In the genomic region with DNA sequence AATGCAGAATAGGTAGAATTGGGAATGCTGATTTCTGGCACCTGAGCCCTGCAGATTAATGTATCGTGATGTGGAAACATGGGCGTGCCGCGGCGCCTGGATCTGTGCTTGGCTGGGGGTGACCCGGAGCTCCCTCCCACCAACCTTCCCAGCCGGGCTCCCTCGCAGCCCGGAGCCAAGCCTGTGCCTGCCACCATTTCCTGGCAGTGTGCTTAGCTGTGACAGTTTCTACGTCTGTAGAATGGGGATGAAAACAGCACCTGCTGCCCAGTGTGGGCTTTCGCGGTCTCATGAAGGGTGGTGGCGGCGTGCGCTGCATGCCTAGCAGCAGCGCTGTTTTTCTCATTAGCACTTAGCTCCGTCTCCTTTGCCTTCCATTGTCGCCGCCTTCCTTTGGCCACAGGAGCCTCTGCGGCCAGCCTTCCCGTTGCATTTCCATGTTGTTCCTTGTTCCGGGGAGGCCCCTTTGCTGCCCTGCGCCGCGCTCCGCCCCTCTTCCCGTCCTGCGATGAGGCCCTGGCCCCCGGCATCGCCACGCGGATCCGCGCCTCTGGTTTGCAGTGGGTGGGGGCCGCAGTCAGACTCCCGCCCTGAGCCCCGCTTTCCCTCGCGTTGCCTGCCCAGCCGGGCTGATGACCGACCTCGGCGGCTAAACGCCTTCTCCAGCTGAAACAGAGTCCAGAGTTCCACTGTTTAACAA, we compare ENCODE assay signal across 32 cellular contexts.
A peak's percentile ranks its signal among the peaks of the same experiment; 100 is the strongest.
DNase-seq lines count a peak whose midpoint lies in the region; ATAC-seq, FAIRE-seq and TF ChIP-seq lines count a peak whose summit lies in the region.
"Had no signal": no experiment of that assay in that cellular context is flagged by ENCODE, and none has a peak within 500 bp of the region (broad histone marks: within the 10 kb centered on the region; RNA-seq: fewer than 3 reads in every experiment).

No MANE protein-coding gene starts in this region.

- WGBS in mammary epithelial cell (ENCODE audit: low coverage, missing lambda C conversion rate): 39% methylated on average over 30 of the region's 44 CpGs
- WGBS in HepG2 (ENCODE audit: low lambda C conversion rate): 97% methylated on average over 43 of the region's 44 CpGs

- TF ChIP-seq CTCF in mammary epithelial cell (conservative IDR thresholded peaks at IDR 0.05 in 1 of 2, IDR thresholded peaks at IDR 0.05 in 1 of 2; ENCODE audit: extremely low read depth in 1 of 2, insufficient read depth in 1 of 2, low read depth in 1 of 2, low read length in 2 of 2) (no peak), MCF 10A (IDR thresholded peaks at IDR 0.05; ENCODE audit: unreplicated experiment) (no peak), choroid plexus epithelial cell (conservative IDR thresholded peaks at IDR 0.05; ENCODE audit: low read depth, low read length) (no peak), HepG2 (CRISPR knock-in tag; IDR thresholded peaks at IDR 0.05) (no peak)

- peaks cover 27% of the 10 kb centered on the region for H3K36me3 ChIP-seq in mammary epithelial cell (ENCODE audit: insufficient read depth, low read length)
- H3K36me3 ChIP-seq in HepG2 (replicated peaks in 1 of 2; ENCODE audit: control insufficient read depth in 1 of 2, insufficient read depth in 2 of 2, low read length in 2 of 2): peaks cover 19 to 81% of the 10 kb centered on the region in 2 experiments

- peak overlapping the region; percentile 79 for H3K4me2 ChIP-seq in mammary epithelial cell (ENCODE audit: insufficient read depth, low read depth, low read length)
- no peak overlapping the region for H3K4me2 ChIP-seq in HepG2 (ENCODE audit: low read depth, low read length)
- H3K4me2 ChIP-seq: smooth muscle cell had no signal

- H3K36me3 Mint-ChIP-seq in MCF 10A (ENCODE audit: insufficient read depth, unreplicated experiment): peaks cover 63% of the 10 kb centered on the region

- H3K27ac Mint-ChIP-seq in MCF 10A (ENCODE audit: low read depth, unreplicated experiment): no peak overlapping the region
- H3K27ac Mint-ChIP-seq: activated CD4-positive, alpha-beta T cell treated with anti-CD3 and anti-CD28 coated beads for 36 hours; activated CD8-positive, alpha-beta T cell treated with anti-CD3 and anti-CD28 coated beads for 36 hours; CD4-positive, alpha-beta T cell; effector memory CD8-positive, alpha-beta T cell; HFFc6; nephron progenitor cell had no signal

- peaks cover 20% of the 10 kb centered on the region for H3K4me1 ChIP-seq in mammary epithelial cell (ENCODE audit: insufficient read depth, low read length)
- H3K4me1 ChIP-seq in HepG2 (ENCODE audit: insufficient read depth, low read length): no peaks in the 10 kb centered on the region
- H3K4me1 ChIP-seq: pancreas had no signal

- H3K4me3 ChIP-seq in mammary epithelial cell (replicated peaks in 1 of 3; ENCODE audit: insufficient read depth in 1 of 3, low read depth in 2 of 3, low read length in 3 of 3) (peak overlapping the region in 2 of 3 experiments; percentile 22 to 37), choroid plexus epithelial cell (ENCODE audit: low read depth, low read length) (peak overlapping the region; percentile 25), HepG2 (replicated peaks in 1 of 3; ENCODE audit: insufficient read depth in 1 of 3, low read depth in 2 of 3, low read length in 3 of 3) (no peak overlapping the region)
- H3K4me3 ChIP-seq: MG63, pancreas, smooth muscle cell had no signal

- no peaks in the 10 kb centered on the region for H3K27me3 Mint-ChIP-seq in MCF 10A (ENCODE audit: insufficient read depth, unreplicated experiment)
- H3K27me3 Mint-ChIP-seq: activated CD4-positive, alpha-beta T cell treated with anti-CD3 and anti-CD28 coated beads for 36 hours; activated CD8-positive, alpha-beta T cell treated with anti-CD3 and anti-CD28 coated beads for 36 hours; activated T-helper 17 cell treated with anti-CD3 and anti-CD28 coated beads, Interleukin-2, amount 50 U/mL, for 72 hours; CD4-positive, alpha-beta T cell; effector memory CD8-positive, alpha-beta T cell had no signal

- no peak overlapping the region for H3K4me3 Mint-ChIP-seq in MCF 10A (ENCODE audit: unreplicated experiment)
- H3K4me3 Mint-ChIP-seq: activated CD4-positive, alpha-beta T cell treated with anti-CD3 and anti-CD28 coated beads for 36 hours; activated CD8-positive, alpha-beta T cell treated with anti-CD3 and anti-CD28 coated beads for 36 hours; activated T-helper 17 cell treated with anti-CD3 and anti-CD28 coated beads, Interleukin-2, amount 50 U/mL, for 72 hours; CD4-positive, alpha-beta T cell; effector memory CD8-positive, alpha-beta T cell; HFFc6; nephron progenitor cell had no signal

- BruUV-seq in mammary epithelial cell (replicated peaks; lab: Mats Ljungman, UMichigan) (no TSS peak), MCF 10A (replicated peaks; lab: Mats Ljungman, UMichigan) (no TSS peak), HepG2 (replicated peaks; lab: Mats Ljungman, UMichigan) (no TSS peak)

- POLR2A ChIA-PET in MCF 10A (lab: Yijun Ruan, JAX) (interaction anchor here (0.6 to 2.2 kb wide), 5 partner anchors 8 to 84 kb away, joined by 3 to 12 read pairs (median 3); a partner anchor contains a TSS), HepG2 (lab: Yijun Ruan, JAX) (no interaction called here)

- TF ChIP-seq RAD21 in HepG2 (CRISPR knock-in tag; IDR thresholded peaks at IDR 0.05): no peak

- H3K9me3 ChIP-seq in mammary epithelial cell (replicated peaks; ENCODE audit: insufficient read depth, low read length) (no peaks in the 10 kb centered on the region), HepG2 (ENCODE audit: low read length) (no peaks in the 10 kb centered on the region)
- H3K9me3 ChIP-seq: MG63, pancreas had no signal

- no peak for TF ChIP-seq EP300 in HepG2 (IDR thresholded peaks at IDR 0.05; ENCODE audit: low read depth in 2 of 2, low read length in 2 of 2)
- TF ChIP-seq EP300 in HepG2 (CRISPR knock-in tag; IDR thresholded peaks at IDR 0.05; ENCODE audit: borderline replicate concordance): no peak

- in situ Hi-C loops in mammary epithelial cell (cut with MboI; ENCODE audit: low sequenced_read_pairs in 2 of 2) (no loop called here), HepG2 (cut with HindIII; ENCODE audit: extremely low pct_ligation_motif_present, low pct_unique_long_range_greater_than_20kb) (no loop called here)

- H3K9ac ChIP-seq in mammary epithelial cell (ENCODE audit: insufficient read depth, low read length) (no peak overlapping the region), HepG2 (ENCODE audit: insufficient read depth, low read depth, low read length) (no peak overlapping the region)

- H3K27me3 ChIP-seq in mammary epithelial cell (ENCODE audit: insufficient read depth, low read length): no peaks in the 10 kb centered on the region
- no peaks in the 10 kb centered on the region for H3K27me3 ChIP-seq in HepG2 (ENCODE audit: control insufficient read depth in 1 of 2, insufficient read depth in 2 of 2, low read length in 2 of 2)
- H3K27me3 ChIP-seq: MG63, pancreas had no signal

- H3K27ac ChIP-seq in mammary epithelial cell (ENCODE audit: insufficient read depth, low read depth, low read length): no peak overlapping the region
- no peak overlapping the region for H3K27ac ChIP-seq in HepG2 (ENCODE audit: extremely low read length, insufficient read depth, low read length)
- H3K27ac ChIP-seq: 22Rv1, pancreas had no signal

- H4K20me1 ChIP-seq in mammary epithelial cell (ENCODE audit: insufficient read depth, low read length) (no peaks in the 10 kb centered on the region), HepG2 (ENCODE audit: insufficient read depth, low read length) (no peaks in the 10 kb centered on the region)

- H2AFZ ChIP-seq in mammary epithelial cell (ENCODE audit: low read depth, low read length) (peak overlapping the region; percentile 66), HepG2 (ENCODE audit: low read length) (no peak overlapping the region)

- no peak for FAIRE-seq in HepG2 (lab: Jason Lieb, UNC)
- no peak for FAIRE-seq in frontal cortex (lab: Jason Lieb, UNC)
- FAIRE-seq: pancreas had no signal

- H3K79me2 ChIP-seq in mammary epithelial cell (ENCODE audit: insufficient read depth, low read length): peaks cover 31% of the 10 kb centered on the region
- no peaks in the 10 kb centered on the region for H3K79me2 ChIP-seq in HepG2 (ENCODE audit: insufficient read depth, low read length)

- no peaks in the 10 kb centered on the region for H3K9me3 Mint-ChIP-seq in MCF 10A (ENCODE audit: unreplicated experiment)
- H3K9me3 Mint-ChIP-seq: activated CD8-positive, alpha-beta T cell treated with anti-CD3 and anti-CD28 coated beads for 36 hours; activated T-helper 17 cell treated with anti-CD3 and anti-CD28 coated beads, Interleukin-2, amount 50 U/mL, for 72 hours; CD4-positive, alpha-beta T cell; effector memory CD8-positive, alpha-beta T cell; HFFc6; nephron progenitor cell had no signal

- ATAC-seq in HepG2: no peak
- ATAC-seq: activated CD4-positive, alpha-beta T cell treated with anti-CD3 and anti-CD28 coated beads for 36 hours; activated CD8-positive, alpha-beta T cell treated with anti-CD3 and anti-CD28 coated beads for 36 hours; activated T-helper 17 cell treated with anti-CD3 and anti-CD28 coated beads, Interleukin-2, amount 50 U/mL, for 72 hours; effector memory CD8-positive, alpha-beta T cell; Panc1; pancreas had no signal

- DNase-seq in mammary epithelial cell (no peak), MCF 10A (ENCODE audit: unreplicated experiment) (no peak), choroid plexus epithelial cell (ENCODE audit: low read depth) (no peak), HepG2 (ENCODE audit: low spot score) (no peak), frontal cortex (ENCODE audit: low spot score in 2 of 2) (no peak), NCI-H128 (lab: John Stamatoyannopoulos, UW; ENCODE audit: unreplicated experiment) (no peak), DMS79 (lab: John Stamatoyannopoulos, UW) (no peak)
- no peak for DNase-seq in stimulated activated CD4-positive, alpha-beta T cell treated with anti-CD3 and anti-CD28 coated beads, Interleukin-1b, Interleukin-23, amount 100 ng/mL, for 48 hours
- DNase-seq: activated CD4-positive, alpha-beta T cell treated with anti-CD3 and anti-CD28 coated beads for 36 hours; activated CD8-positive, alpha-beta T cell treated with anti-CD3 and anti-CD28 coated beads for 36 hours; activated naive CD4-positive, alpha-beta T cell treated with anti-CD3 and anti-CD28 coated beads, Interleukin-2, amount 50 U/mL, for 16 hours; amygdala; CD4-positive, alpha-beta T cell; cortex of kidney; effector memory CD8-positive, alpha-beta T cell; head of caudate nucleus; HFFc6; islet precursor cell; KBM-7; MG63; NCI-H1105; NCI-H2029 treated with DMSO at 0.1 percent for 48 hours; NCI-H2227 treated with DMSO at 0.1 percent for 48 hours; NCI-H526; nephron progenitor cell; pancreas; retina; stimulated activated naive CD4-positive, alpha-beta T cell treated with Interleukin-2 at 50 U/mL for 16 hours had no signal

- no peak for TF ChIP-seq POLR2A in HepG2 (IDR thresholded peaks at IDR 0.05; ENCODE audit: insufficient read depth in 1 of 2, low read depth in 2 of 2, low read length in 2 of 2)

- CTCF ChIA-PET in mammary epithelial cell (lab: Charles Lee; ENCODE audit: low non-redundant PET) (no interaction called here), MCF 10A (lab: Yijun Ruan, JAX) (interaction anchor here (0.6 to 2.5 kb wide), 3 partner anchors 8 to 159 kb away, joined by 3 to 11 read pairs (median 5); no protein-coding TSS in a partner anchor), HepG2 (lab: Yijun Ruan, JAX; ENCODE audit: low intra/inter-chr PET ratio, low total read pairs) (no interaction called here)

- dilution Hi-C loops in mammary epithelial cell (cut with HindIII; ENCODE audit: low sequenced_read_pairs): no loop called here

- peaks cover 11% of the 10 kb centered on the region for H3K4me1 Mint-ChIP-seq in MCF 10A (ENCODE audit: insufficient read depth, unreplicated experiment)
- H3K4me1 Mint-ChIP-seq: activated CD4-positive, alpha-beta T cell treated with anti-CD3 and anti-CD28 coated beads for 36 hours; activated T-helper 17 cell treated with anti-CD3 and anti-CD28 coated beads, Interleukin-2, amount 50 U/mL, for 72 hours; nephron progenitor cell had no signal

- intact Hi-C loops in mammary epithelial cell (cut with micrococcal nuclease): no loop called here
- intact Hi-C loops in MCF 10A (cut with micrococcal nuclease): no loop called here
- intact Hi-C loops in HepG2 (cut with micrococcal nuclease; ENCODE audit: unreplicated experiment): no loop called here

Comparison
In these comparisons a context has a peak if more than half of its experiments do, and no peak if none do; other contexts are left out.
1. H3K4me3 ChIP-seq: peak in mammary epithelial cell (2 of 3) and choroid plexus epithelial cell (single experiment); none in HepG2 (0 of 3).